Comparison of ENCODE assay signal across 1 cellular context in the genomic region with DNA sequence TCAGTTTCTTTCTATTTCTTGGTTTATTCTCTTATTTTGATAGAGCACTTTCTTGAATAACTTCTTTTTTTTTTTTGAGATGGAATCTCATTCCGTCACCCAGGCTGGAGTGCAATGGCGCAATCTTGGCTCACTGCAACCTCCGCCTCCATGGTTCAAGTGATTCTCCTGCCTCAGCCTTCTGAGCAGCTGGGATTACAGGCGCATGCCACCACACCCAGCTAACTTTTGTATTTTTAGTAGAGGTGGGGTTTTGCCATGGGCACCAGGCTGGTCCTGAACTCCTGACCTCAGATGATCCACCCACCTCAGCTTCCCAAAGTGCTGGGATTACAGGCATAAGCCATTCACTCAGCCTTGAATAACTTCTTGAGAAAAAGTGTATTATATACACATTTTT.
TF ChIP-seq lines count a peak whose summit lies in the region.

No MANE protein-coding gene starts in this region.

TF ChIP-seq in IMR-90, 13 proteins besides CTCF, POLR2A, EP300 and RAD21:
- 0 out of 2 replicates have a peak, but pooled peaks have one; percentile 31 for TF ChIP-seq CEBPB (IDR thresholded peaks at IDR 0.05; ENCODE audit: low read depth, low read length)
